1 cellular context compared by ENCODE assay signal in genomic region chr11:78251083-78251699, GRCh38.
TF ChIP-seq lines count a peak whose summit lies in the region.

No MANE protein-coding gene starts in this region.

TF ChIP-seq in SK-N-SH, 30 proteins besides CTCF, POLR2A, EP300 and RAD21 (continued from another document):
- TF ChIP-seq ZBTB33 (IDR thresholded peaks at IDR 0.05; ENCODE audit: borderline replicate concordance, low read depth) (no peak), RXRA (IDR thresholded peaks at IDR 0.05; ENCODE audit: borderline replicate concordance, low read depth) (no peak), SMC3 (IDR thresholded peaks at IDR 0.05; ENCODE audit: low read depth, low read length) (no peak), CHD2 (IDR thresholded peaks at IDR 0.05; ENCODE audit: low read length, partially characterized antibody) (no peak), MEF2A (IDR thresholded peaks at IDR 0.05; ENCODE audit: borderline replicate concordance, low read depth) (no peak), ELF1 (IDR thresholded peaks at IDR 0.05) (no peak), MAX (IDR thresholded peaks at IDR 0.05; ENCODE audit: low read depth) (no peak), SIN3A (IDR thresholded peaks at IDR 0.05; ENCODE audit: borderline replicate concordance, low read depth, low read length) (no peak), FOSL2 (IDR thresholded peaks at IDR 0.05; ENCODE audit: borderline replicate concordance, low read depth) (no peak), REST (IDR thresholded peaks at IDR 0.05; ENCODE audit: low read depth, low read length) (no peak), RCOR1 (IDR thresholded peaks at IDR 0.05; ENCODE audit: low read length) (no peak), TCF12 (IDR thresholded peaks at IDR 0.05) (no peak), FOXJ3 (CRISPR knock-in tag; IDR thresholded peaks at IDR 0.05) (no peak)
